Comparison of ENCODE assay signal across 8 cellular contexts in the genomic region with DNA sequence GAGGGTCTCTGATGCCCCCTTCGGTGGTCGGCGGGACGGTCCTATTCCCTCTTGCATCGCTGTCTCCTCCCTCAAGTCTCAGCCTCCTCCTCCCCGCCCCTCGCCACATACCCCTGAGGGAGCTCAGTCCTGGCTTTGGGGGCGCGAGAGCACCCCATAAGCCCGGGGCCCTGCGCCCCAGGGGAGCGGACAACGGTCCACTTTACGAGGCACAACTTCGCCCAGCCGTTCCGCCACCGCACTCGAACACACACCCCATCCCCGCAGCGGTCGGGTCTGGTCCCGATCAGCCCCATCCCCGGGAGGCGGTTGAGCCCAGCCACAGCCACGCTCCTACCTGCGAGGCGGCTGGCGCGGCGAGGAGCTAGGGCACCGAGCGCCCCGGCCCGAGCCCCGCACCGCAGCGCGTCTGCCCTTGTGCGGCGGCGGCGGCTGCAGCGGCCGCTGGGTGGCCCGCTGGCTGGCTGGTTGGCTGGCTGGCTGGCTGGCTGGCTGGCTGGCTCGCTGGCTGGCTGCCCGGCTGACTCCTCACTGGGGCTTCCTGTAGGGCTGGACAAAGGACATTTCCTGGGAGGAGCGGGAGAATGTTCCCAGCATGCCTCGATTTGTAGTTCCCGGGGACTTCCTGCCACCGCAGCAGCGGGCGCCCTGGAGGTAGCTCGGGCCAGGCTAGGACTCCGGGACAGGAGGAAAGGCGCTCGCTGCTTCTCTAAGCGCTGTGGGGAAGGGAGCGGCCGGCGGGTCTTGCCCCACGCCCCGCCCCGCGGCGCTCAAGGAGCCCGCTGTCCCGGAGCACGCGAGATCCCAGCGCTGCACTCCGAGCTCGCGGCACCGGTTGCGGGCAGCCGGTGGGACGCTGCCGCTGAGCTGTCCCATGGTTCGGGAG. TPM values are rescaled to one million over a fixed set of nuclear protein-coding genes. Genes with fewer than 3 reads are reported as not detected.
DNase-seq lines count a peak whose midpoint lies in the region; ATAC-seq and TF ChIP-seq lines count a peak whose summit lies in the region.

TSS of gene ZNF697 (minus strand) at position 533 of the 886 bp plus-strand sequence. CDS start 22,166 bp downstream, outside the sequence.

- H3K9me3 ChIP-seq in hepatocyte (ENCODE audit: low read depth) (no peaks in the 10 kb centered on the region), psoas muscle (no peaks in the 10 kb centered on the region), Karpas-422 (ENCODE audit: low read length) (no peaks in the 10 kb centered on the region)

- H3K79me2 ChIP-seq in GM23338 (replicated peaks; ENCODE audit: insufficient read depth) = peaks cover 41% of the 10 kb centered on the region
- H3K79me2 ChIP-seq in hepatocyte = peaks cover 43% of the 10 kb centered on the region
- H3K79me2 ChIP-seq in Karpas-422 (ENCODE audit: low read length) = no peaks in the 10 kb centered on the region

- 0 out of 2 replicates have a peak, but pooled peaks cover 4% of the 10 kb centered on the region for H3F3A ChIP-seq in GM23338 (replicated peaks; ENCODE audit: low read depth)

- TF ChIP-seq CTCF in GM23338 (conservative IDR thresholded peaks at IDR 0.05; ENCODE audit: low read depth in 2 of 2) = peak; percentile 49 to 52
- TF ChIP-seq CTCF in astrocyte of the spinal cord (IDR thresholded peaks at IDR 0.05; ENCODE audit: low read depth, low read length) = peak; percentile 41
- TF ChIP-seq CTCF in hepatocyte (IDR thresholded peaks at IDR 0.05; ENCODE audit: poor library complexity) = peak; percentile 45
- peak; percentile 8 for TF ChIP-seq CTCF in psoas muscle (IDR thresholded peaks at IDR 0.05)

- H4K20me1 ChIP-seq in GM23338 (replicated peaks; ENCODE audit: insufficient read depth) (peaks cover 10% of the 10 kb centered on the region; the same call in 1 of the 2 replicates), hepatocyte (ENCODE audit: insufficient read depth, poor library complexity, severe bottlenecking) (peaks cover 4% of the 10 kb centered on the region), Karpas-422 (ENCODE audit: insufficient read depth, low read depth, low read length) (no peaks in the 10 kb centered on the region)

- peak within 1 kb of the TSS; percentile 91 for H3K4me3 Mint-ChIP-seq in GM23338

- peaks cover 2% of the 10 kb centered on the region; the same call in 2 of the 3 replicates for H3K36me3 Mint-ChIP-seq in GM23338 (ENCODE audit: low read depth)

- H2AFZ ChIP-seq in GM23338 (peak within 1 kb of the TSS; percentile 86), hepatocyte (peak within 1 kb of the TSS; percentile 69), Karpas-422 (ENCODE audit: low read length) (no peak within 1 kb of the TSS)

- peak; percentile 97 for DNase-seq in GM23338 (ENCODE audit: low spot score)
- DNase-seq in LHCN-M2 (ENCODE audit: low read depth) = peak; percentile 97
- DNase-seq in RPMI8226 = peak; percentile 95
- peak; percentile 98 for DNase-seq in astrocyte of the spinal cord (ENCODE audit: low read depth, low spot score)
- peak; percentile 95 for DNase-seq in hepatocyte (ENCODE audit: low spot score)
- DNase-seq in psoas muscle = peak; percentile 98 to 99
- DNase-seq in Karpas-422 = no peak

- no peaks in the 10 kb centered on the region for H3K27me3 ChIP-seq in GM23338 (ENCODE audit: insufficient read depth)
- H3K27me3 ChIP-seq in hepatocyte = no peaks in the 10 kb centered on the region
- H3K27me3 ChIP-seq in psoas muscle (ENCODE audit: insufficient read depth in 3 of 3, low read length in 2 of 3) = no peaks in the 10 kb centered on the region
- no peaks in the 10 kb centered on the region for H3K27me3 ChIP-seq in Karpas-422 (ENCODE audit: low read length)

- ATAC-seq in GM23338 (peak; percentile 83), psoas muscle (peak; percentile 94 to 96 (median 96))

- peak within 1 kb of the TSS; percentile 94 for H3K27ac Mint-ChIP-seq in GM23338

- H3K9ac ChIP-seq in Karpas-422 (ENCODE audit: low read length) = no peak within 1 kb of the TSS

- 1% methylated on average over 74 of the region's 81 CpGs for WGBS in hepatocyte (ENCODE audit: low lambda C conversion rate, missing lambda C conversion rate)
- WGBS in psoas muscle, 3 donors = 0 to 1% (median 0%) methylated on average over 65 to 81 of the region's 81 CpGs

- peaks cover 52% of the 10 kb centered on the region for H3K4me1 Mint-ChIP-seq in GM23338

- H3K4me3 ChIP-seq in GM08714 (ENCODE audit: low read length) (peak within 1 kb of the TSS; percentile 79), GM23338 (peak within 1 kb of the TSS; percentile 93), astrocyte of the spinal cord (ENCODE audit: low read depth, low read length) (peak within 1 kb of the TSS; percentile 93), hepatocyte (peak within 1 kb of the TSS; percentile 69), psoas muscle (peak within 1 kb of the TSS; percentile 96), Karpas-422 (ENCODE audit: low read length) (no peak within 1 kb of the TSS)

- H3K36me3 ChIP-seq in GM23338 (ENCODE audit: insufficient read depth) (no peaks in the 10 kb centered on the region), hepatocyte (replicated peaks; ENCODE audit: insufficient read depth, low read depth) (no peaks in the 10 kb centered on the region), psoas muscle (ENCODE audit: insufficient read depth in 1 of 2, low read depth in 1 of 2) (no peaks in the 10 kb centered on the region), Karpas-422 (ENCODE audit: insufficient read depth, low read length) (no peaks in the 10 kb centered on the region)

- peak within 1 kb of the TSS; percentile 98 for H3K4me2 ChIP-seq in GM23338
- H3K4me2 ChIP-seq in hepatocyte = peak within 1 kb of the TSS; percentile 91
- H3K4me2 ChIP-seq in Karpas-422 (ENCODE audit: low read depth, low read length, poor library complexity, severe bottlenecking) = no peak within 1 kb of the TSS

- H3K27me3 Mint-ChIP-seq in GM23338 (ENCODE audit: insufficient read depth, low read depth, poor library complexity) = peaks cover 12% of the 10 kb centered on the region

- intact Hi-C loops in psoas muscle (cut with DNase I) = loop anchor here (2.0 kb wide), 2 partner anchors 15 to 25 kb away; no protein-coding TSS in a partner anchor

- H3K27ac ChIP-seq in GM23338 (ENCODE audit: low read depth) = peak within 1 kb of the TSS; percentile 94
- H3K27ac ChIP-seq in hepatocyte = peak within 1 kb of the TSS; percentile 93
- H3K27ac ChIP-seq in psoas muscle = peak within 1 kb of the TSS; percentile 93
- H3K27ac ChIP-seq in Karpas-422 (ENCODE audit: low read length) = no peak within 1 kb of the TSS

- in situ Hi-C loops in astrocyte of the spinal cord (cut with HindIII; ENCODE audit: low sequenced_read_pairs) = no loop called here

- 0 out of 2 replicates have a peak, but pooled peaks cover 3% of the 10 kb centered on the region for H3K9me2 ChIP-seq in GM23338 (ENCODE audit: insufficient read depth)
- H3K9me2 ChIP-seq in hepatocyte (replicated peaks; ENCODE audit: insufficient read depth) = no peaks in the 10 kb centered on the region
- H3K9me2 ChIP-seq in Karpas-422 (replicated peaks; ENCODE audit: insufficient read depth, low read length) = no peaks in the 10 kb centered on the region

- H3K4me1 ChIP-seq in GM23338 (ENCODE audit: insufficient read depth) (peaks cover 49% of the 10 kb centered on the region), hepatocyte (ENCODE audit: insufficient read depth) (peaks cover 8% of the 10 kb centered on the region), psoas muscle (peaks cover 6% of the 10 kb centered on the region), Karpas-422 (ENCODE audit: low read length) (no peaks in the 10 kb centered on the region)

- H3K9me3 Mint-ChIP-seq in GM23338 = no peaks in the 10 kb centered on the region

TF ChIP-seq in GM23338, 12 proteins besides CTCF, POLR2A, EP300 and RAD21:
- TF ChIP-seq EZH2 (IDR thresholded peaks at IDR 0.05; ENCODE audit: low read depth, unreplicated experiment) (no peak), POLR2AphosphoS5 (IDR thresholded peaks at IDR 0.05; ENCODE audit: low read depth) (peak; percentile 68), NANOG (IDR thresholded peaks at IDR 0.05; ENCODE audit: borderline replicate concordance) (no peak)
- TF ChIP-seq, protein P1, sequence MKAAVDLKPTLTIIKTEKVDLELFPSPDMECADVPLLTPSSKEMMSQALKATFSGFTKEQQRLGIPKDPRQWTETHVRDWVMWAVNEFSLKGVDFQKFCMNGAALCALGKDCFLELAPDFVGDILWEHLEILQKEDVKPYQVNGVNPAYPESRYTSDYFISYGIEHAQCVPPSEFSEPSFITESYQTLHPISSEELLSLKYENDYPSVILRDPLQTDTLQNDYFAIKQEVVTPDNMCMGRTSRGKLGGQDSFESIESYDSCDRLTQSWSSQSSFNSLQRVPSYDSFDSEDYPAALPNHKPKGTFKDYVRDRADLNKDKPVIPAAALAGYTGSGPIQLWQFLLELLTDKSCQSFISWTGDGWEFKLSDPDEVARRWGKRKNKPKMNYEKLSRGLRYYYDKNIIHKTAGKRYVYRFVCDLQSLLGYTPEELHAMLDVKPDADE (IDR thresholded peaks at IDR 0.05) = peak; percentile 69

RNA-seq across cellular contexts. Expression of gene ZNF697, which starts in this region (rescaled TPM):
- total RNA-seq in GM23338 (2014; rRNA removed; shearing (Covaris generic)) = 30.4 and 32.0 TPM in 2 replicates
- polyA plus RNA-seq in GM23338 (2016; fragmentation: Nextera tagmentation; extraction: Ambion mirVana) (5.2 and 5.4 TPM in 2 replicates), hepatocyte (0.58 and 0.88 TPM in 2 replicates), psoas muscle (1 to 10 TPM; 1.3 to 2.2 (median 2.0) TPM)
- total RNA-seq in LHCN-M2 (2014; rRNA removed) (2.2 and 2.3 TPM in 2 replicates), hepatocyte (7.3 and 7.5 TPM in 2 replicates), psoas muscle (1 to 10 TPM; 2.9 to 4.9 (median 3.9) TPM)
- 1.2 TPM for polyA plus RNA-seq in LHCN-M2 (2012)
- total RNA-seq in Karpas-422 (2014; rRNA removed; shearing (Covaris generic); ENCODE audit: low replicate concordance) = not detected in 2 replicates
